2 cellular contexts compared by ENCODE assay signal in genomic region chr11:129972596-129972995, GRCh38.
TF ChIP-seq lines count a peak whose summit lies in the region.

No MANE protein-coding gene starts in this region.

TF ChIP-seq in WTC11, 78 proteins besides CTCF, POLR2A, EP300 and RAD21:
- no peak for TF ChIP-seq ZNF281 (CRISPR knock-in tag; IDR thresholded peaks at IDR 0.05)
- no peak for TF ChIP-seq RELA (CRISPR knock-in tag; IDR thresholded peaks at IDR 0.05; ENCODE audit: borderline replicate concordance)
- TF ChIP-seq ZMAT4 (CRISPR knock-in tag; IDR thresholded peaks at IDR 0.05), result no peak
- TF ChIP-seq ARID4B (CRISPR knock-in tag; IDR thresholded peaks at IDR 0.05; ENCODE audit: borderline replicate concordance), result no peak

TF ChIP-seq in HepG2, 621 proteins besides CTCF, POLR2A, EP300 and RAD21:
- TF ChIP-seq TAF1 (CRISPR knock-in tag; IDR thresholded peaks at IDR 0.05) (no peak), BATF2 (CRISPR knock-in tag; IDR thresholded peaks at IDR 0.05) (no peak), ZNF274 (CRISPR knock-in tag; IDR thresholded peaks at IDR 0.05) (no peak), ARID3A (IDR thresholded peaks at IDR 0.05; ENCODE audit: low read depth, low read length) (no peak), MYPOP (CRISPR knock-in tag; IDR thresholded peaks at IDR 0.05) (no peak), ZNF280B (CRISPR knock-in tag; IDR thresholded peaks at IDR 0.05; ENCODE audit: borderline replicate concordance) (no peak), ZNF564 (CRISPR knock-in tag; IDR thresholded peaks at IDR 0.05) (no peak), ZNF18 (CRISPR knock-in tag; IDR thresholded peaks at IDR 0.05; ENCODE audit: insufficient replicate concordance) (no peak), ZNF180 (CRISPR knock-in tag; IDR thresholded peaks at IDR 0.05; ENCODE audit: borderline replicate concordance, low read depth) (no peak), ZNF275 (CRISPR knock-in tag; IDR thresholded peaks at IDR 0.05; ENCODE audit: borderline replicate concordance) (no peak), ZNF382 (CRISPR knock-in tag; IDR thresholded peaks at IDR 0.05; ENCODE audit: borderline replicate concordance) (no peak), PPARG (CRISPR knock-in tag; conservative IDR thresholded peaks at IDR 0.05) (no peak), ZEB1 (IDR thresholded peaks at IDR 0.05; ENCODE audit: insufficient replicate concordance, low read depth) (no peak), ZNF224 (CRISPR knock-in tag; IDR thresholded peaks at IDR 0.05) (no peak), SATB2 (CRISPR knock-in tag; IDR thresholded peaks at IDR 0.05) (no peak), ZNF576 (CRISPR knock-in tag; IDR thresholded peaks at IDR 0.05) (no peak), ATF4 (CRISPR knock-in tag; IDR thresholded peaks at IDR 0.05) (no peak), THAP9 (CRISPR knock-in tag; IDR thresholded peaks at IDR 0.05; ENCODE audit: borderline replicate concordance) (no peak), ZKSCAN1 (IDR thresholded peaks at IDR 0.05; ENCODE audit: low read length) (no peak)
